ENCODE assay signal across 8 cellular contexts in the genomic region with DNA sequence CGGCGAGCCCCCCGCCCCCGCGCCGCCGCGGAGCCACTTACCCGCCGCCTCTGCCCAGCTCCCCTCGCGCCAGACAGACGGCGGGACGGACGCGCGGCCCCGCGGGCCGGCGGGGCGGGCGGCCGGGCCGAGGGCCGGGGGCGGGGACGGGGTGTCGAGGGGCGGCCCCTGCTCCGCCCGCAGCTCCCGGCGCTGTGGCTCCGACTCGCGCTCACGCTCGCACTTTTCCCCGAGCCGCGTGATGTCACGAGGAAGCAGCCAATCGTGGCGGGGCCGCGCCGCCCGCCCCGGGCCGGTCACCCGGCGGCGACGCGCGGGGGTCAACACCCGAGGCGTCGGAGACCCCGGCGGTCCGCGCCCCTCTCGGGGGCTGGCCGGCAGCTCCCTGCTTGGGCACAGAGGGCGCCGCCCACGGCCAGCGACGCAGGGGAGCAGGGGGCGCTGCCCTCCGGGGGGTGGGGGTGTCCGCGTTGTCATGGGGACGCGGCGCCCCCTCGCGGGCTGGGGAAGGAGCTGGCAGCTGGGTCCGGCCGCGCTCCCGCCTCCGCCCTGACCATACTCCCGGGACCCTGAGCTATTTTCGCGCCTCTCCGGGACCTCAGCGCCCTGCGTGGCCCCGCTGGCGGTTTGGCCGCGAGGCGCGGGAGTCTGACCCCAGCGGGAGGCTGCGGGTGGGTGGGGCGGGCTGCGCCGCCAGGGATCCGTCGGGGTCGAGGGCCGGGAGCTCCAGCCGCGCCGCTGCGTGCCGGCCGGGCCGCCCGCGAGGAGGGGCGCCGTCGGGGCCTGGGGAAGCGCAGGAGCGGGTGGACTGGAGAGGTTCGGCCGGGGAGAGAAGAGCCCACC.
DNase-seq lines count a peak whose midpoint lies in the region; ATAC-seq and TF ChIP-seq lines count a peak whose summit lies in the region.

CHRM4 (minus strand) TSS at position 199 of the 843 bp plus-strand sequence. CDS start 5,219 bp downstream, outside the sequence.

- no peaks in the 10 kb centered on the region for H3K36me3 ChIP-seq in endocrine pancreas (ENCODE audit: control insufficient read depth, insufficient read depth, low read length)

- H3K4me1 ChIP-seq in endocrine pancreas (ENCODE audit: control insufficient read depth, insufficient read depth, low read length): no peaks in the 10 kb centered on the region

- CTCF ChIA-PET in RWPE1 (lab: Yijun Ruan, JAX): interaction anchor here (0.5 to 1.5 kb wide), 15 partner anchors 8 to 451 kb away, joined by 3 to 7 read pairs (median 4); no protein-coding TSS in a partner anchor

- H3K27me3 ChIP-seq in endocrine pancreas (ENCODE audit: control insufficient read depth, insufficient read depth, low read length): no peaks in the 10 kb centered on the region

- peaks cover 4% of the 10 kb centered on the region for H3K36me3 Mint-ChIP-seq in nephron (ENCODE audit: low read depth)

- POLR2A ChIA-PET in RWPE1 (lab: Yijun Ruan, JAX; ENCODE audit: low non-redundant PET): no interaction called here

- no peak within 1 kb of the TSS for H3K4me3 ChIP-seq in endocrine pancreas (ENCODE audit: control insufficient read depth, insufficient read depth, low read length)

- peaks cover 20% of the 10 kb centered on the region for H3K4me1 Mint-ChIP-seq in nephron

- peak within 1 kb of the TSS; percentile 30 for H3K9ac ChIP-seq in endocrine pancreas (ENCODE audit: control insufficient read depth, insufficient read depth, low read length)

- no peak within 1 kb of the TSS for H3K27ac Mint-ChIP-seq in nephron

- peaks cover 61% of the 10 kb centered on the region for H3K27me3 Mint-ChIP-seq in nephron (ENCODE audit: low read depth)

- H3K27ac ChIP-seq in RWPE1: no peak within 1 kb of the TSS

- H3K9me3 Mint-ChIP-seq in nephron: no peaks in the 10 kb centered on the region

- peak within 1 kb of the TSS; percentile 82 to 86 (median 83) for H3K4me3 Mint-ChIP-seq in nephron

- DNase-seq in NCI-H510A (lab: John Stamatoyannopoulos, UW) (peak; percentile 28), NCI-H510A treated with DMSO at 0.1 percent for 48 hours (lab: John Stamatoyannopoulos, UW) (no peak), RWPE1 (ENCODE audit: low spot score) (peak; percentile 51), GM19240 (ENCODE audit: insufficient read length, low spot score) (no peak)

- peak; percentile 3 for ATAC-seq in HG03095 (IDR thresholded peaks at IDR 0.05; ENCODE audit: unreplicated experiment)
- ATAC-seq in GM18520 (IDR thresholded peaks at IDR 0.05; ENCODE audit: unreplicated experiment): no peak

- TF ChIP-seq CTCF in RWPE1 (conservative IDR thresholded peaks at IDR 0.05; ENCODE audit: low read depth): peak; percentile 37; the same call in 1 of the 2 replicates
- TF ChIP-seq CTCF in nephron (IDR thresholded peaks at IDR 0.05; ENCODE audit: unreplicated experiment in 3 of 3): peak; percentile 31 to 54 (median 37)

- H3K9me3 ChIP-seq in endocrine pancreas (ENCODE audit: control insufficient read depth, low read length): no peaks in the 10 kb centered on the region

Comparison
In these comparisons a context has a peak if more than half of its experiments do, and no peak if none do; other contexts are left out.
1. DNase-seq: peak in NCI-H510A (single experiment) and RWPE1 (single experiment); none in NCI-H510A treated with DMSO at 0.1 percent for 48 hours (single experiment) and GM19240 (single experiment).